ENCODE assay signal across 22 cellular contexts in the genomic region with DNA sequence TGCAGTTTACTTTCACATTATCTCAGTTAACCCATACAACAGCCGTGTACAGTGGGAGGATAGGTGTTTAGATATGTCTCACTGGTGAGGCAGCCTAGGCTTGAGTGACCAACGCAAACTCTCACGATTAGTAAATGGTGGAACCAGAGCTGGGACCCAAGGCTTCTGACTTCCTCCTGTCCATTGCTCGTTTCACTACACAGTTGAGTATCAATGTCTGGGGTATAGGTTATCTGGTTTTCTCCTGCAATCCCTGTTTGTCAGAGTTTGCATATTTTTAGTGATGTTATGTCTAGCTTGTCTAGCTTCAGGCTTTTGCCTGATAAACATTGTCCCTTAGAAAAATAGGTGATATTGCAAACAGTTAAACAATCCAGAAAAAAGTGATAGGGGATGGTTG.
A peak's percentile ranks its signal among the peaks of the same experiment; 100 is the strongest.
DNase-seq lines count a peak whose midpoint lies in the region; ATAC-seq and TF ChIP-seq lines count a peak whose summit lies in the region.
"Had no signal": no experiment of that assay in that cellular context is flagged by ENCODE, and none has a peak within 500 bp of the region (broad histone marks: within the 10 kb centered on the region; RNA-seq: fewer than 3 reads in every experiment).

No MANE protein-coding gene starts in this region.

- CTCF ChIA-PET in activated CD8-positive, alpha-beta memory T cell treated with anti-CD3 and anti-CD28 coated beads, Interleukin-2, amount 10 ng/mL, durations not matched to agents 7 days and 5 days (lab: Charles Lee), result interaction anchor here (0.6 to 1.8 kb wide), 2 partner anchors 148 to 322 kb away, joined by 3 to 7 read pairs; no protein-coding TSS in a partner anchor

- TF ChIP-seq CTCF in brain microvascular endothelial cell (IDR thresholded peaks at IDR 0.05; ENCODE audit: low read depth, low read length, missing control alignments), result no peak
- no peak for TF ChIP-seq CTCF in colonic mucosa (IDR thresholded peaks at IDR 0.05)

- H3K27ac ChIP-seq in brain microvascular endothelial cell (peak overlapping the region; percentile 13), colonic mucosa (no peak overlapping the region)
- H3K27ac ChIP-seq: 22Rv1; BLaER1 treated with 17β-estradiol and CSF1 and Interleukin-3, amounts not matched to agents 10 nM and 100 nM; SJSA1 had no signal

- H3K4me3 ChIP-seq in brain microvascular endothelial cell (ENCODE audit: low read depth, low read length) (no peak overlapping the region), colonic mucosa (no peak overlapping the region)
- H3K4me3 ChIP-seq: BLaER1 treated with 17β-estradiol and CSF1 and Interleukin-3, amounts not matched to agents 10 nM and 100 nM; SJSA1 had no signal

- H3K36me3 Mint-ChIP-seq in activated CD8-positive, alpha-beta memory T cell treated with anti-CD3 and anti-CD28 coated beads, Interleukin-2, amount 10 ng/mL, durations not matched to agents 7 days and 5 days, result peaks cover 36% of the 10 kb centered on the region

- DNase-seq in activated CD8-positive, alpha-beta memory T cell treated with anti-CD3 and anti-CD28 coated beads, Interleukin-2, amount 10 ng/mL, durations not matched to agents 7 days and 5 days, result no peak
- no peak for DNase-seq in activated CD8-positive, alpha-beta memory T cell treated with anti-CD3 and anti-CD28 coated beads, Interleukin-2, amount 50 U/mL, for 4 hours
- no peak for DNase-seq in brain microvascular endothelial cell
- DNase-seq in NCI-H345 treated with DMSO at 0.1 percent for 48 hours (lab: John Stamatoyannopoulos, UW; ENCODE audit: unreplicated experiment), result no peak
- no peak for DNase-seq in NCI-H526 (lab: John Stamatoyannopoulos, UW)
- no peak for DNase-seq in GOT3 (lab: John Stamatoyannopoulos, UW)
- DNase-seq in colonic mucosa, result no peak
- DNase-seq: ACHN; CD4-positive, alpha-beta memory T cell; DND-41; MV-4-11; NCI-H1105 treated with DMSO at 0.1 percent for 48 hours; NCI-H2029 treated with DMSO at 0.1 percent for 48 hours; NCI-H2171; NCI-H345; NCI-H524 treated with DMSO at 0.1 percent for 48 hours had no signal

- H3K27me3 Mint-ChIP-seq in activated CD8-positive, alpha-beta memory T cell treated with anti-CD3 and anti-CD28 coated beads, Interleukin-2, amount 10 ng/mL, durations not matched to agents 7 days and 5 days, result no peaks in the 10 kb centered on the region
- H3K27me3 Mint-ChIP-seq: CD4-positive, alpha-beta memory T cell had no signal

- no peak for ATAC-seq in activated CD8-positive, alpha-beta memory T cell treated with anti-CD3 and anti-CD28 coated beads, Interleukin-2, amount 10 ng/mL, durations not matched to agents 7 days and 5 days
- peak; percentile 59 for ATAC-seq in HG02852 (IDR thresholded peaks at IDR 0.05; ENCODE audit: unreplicated experiment)
- ATAC-seq: Right ventricle myocardium inferior had no signal

- no peaks in the 10 kb centered on the region for H3K27me3 ChIP-seq in brain microvascular endothelial cell (replicated peaks)
- H3K27me3 ChIP-seq in colonic mucosa, result no peaks in the 10 kb centered on the region
- H3K27me3 ChIP-seq: BLaER1 treated with 17β-estradiol and CSF1 and Interleukin-3, amounts not matched to agents 10 nM and 100 nM; SJSA1 had no signal

- peak overlapping the region; percentile 27 for H3K27ac Mint-ChIP-seq in activated CD8-positive, alpha-beta memory T cell treated with anti-CD3 and anti-CD28 coated beads, Interleukin-2, amount 10 ng/mL, durations not matched to agents 7 days and 5 days
- H3K27ac Mint-ChIP-seq: CD4-positive, alpha-beta memory T cell; T-helper 1 cell treated with Interleukin-12 subunit alpha and Interleukin-12 subunit beta and Interleukin-4 antibody, amounts not matched to agents 30 μg/mL and 1 μg/mL, for 36 hours had no signal

- in situ Hi-C loops in brain microvascular endothelial cell (cut with HindIII; ENCODE audit: low pct_ligation_motif_present, low sequenced_read_pairs), result no loop called here

- no peaks in the 10 kb centered on the region for H3K4me1 ChIP-seq in colonic mucosa
- H3K4me1 ChIP-seq: SJSA1 had no signal

- H3K36me3 ChIP-seq in brain microvascular endothelial cell (replicated peaks) (peaks cover 48% of the 10 kb centered on the region), colonic mucosa (no peaks in the 10 kb centered on the region)

- H3K9me3 Mint-ChIP-seq in activated CD8-positive, alpha-beta memory T cell treated with anti-CD3 and anti-CD28 coated beads, Interleukin-2, amount 10 ng/mL, durations not matched to agents 7 days and 5 days (ENCODE audit: low read depth), result no peaks in the 10 kb centered on the region
- H3K9me3 Mint-ChIP-seq: CD4-positive, alpha-beta memory T cell; T-helper 1 cell treated with Interleukin-12 subunit alpha and Interleukin-12 subunit beta and Interleukin-4 antibody, amounts not matched to agents 30 μg/mL and 1 μg/mL, for 36 hours had no signal

- no peak overlapping the region for H3K4me3 Mint-ChIP-seq in activated CD8-positive, alpha-beta memory T cell treated with anti-CD3 and anti-CD28 coated beads, Interleukin-2, amount 10 ng/mL, durations not matched to agents 7 days and 5 days
- H3K4me3 Mint-ChIP-seq: CD4-positive, alpha-beta memory T cell; T-helper 1 cell treated with Interleukin-12 subunit alpha and Interleukin-12 subunit beta and Interleukin-4 antibody, amounts not matched to agents 30 μg/mL and 1 μg/mL, for 36 hours had no signal

- no peak overlapping the region for H3K9ac ChIP-seq in colonic mucosa (ENCODE audit: low read depth in 2 of 2, low read length in 2 of 2)
- H3K9ac ChIP-seq: BLaER1 treated with 17β-estradiol and CSF1 and Interleukin-3, amounts not matched to agents 10 nM and 100 nM had no signal

- H3K4me1 Mint-ChIP-seq in activated CD8-positive, alpha-beta memory T cell treated with anti-CD3 and anti-CD28 coated beads, Interleukin-2, amount 10 ng/mL, durations not matched to agents 7 days and 5 days, result peaks cover 2% of the 10 kb centered on the region

- intact Hi-C loops in colonic mucosa (cut with DNase I), result no loop called here

- no peaks in the 10 kb centered on the region for H3K9me3 ChIP-seq in colonic mucosa
- H3K9me3 ChIP-seq: BLaER1 treated with 17β-estradiol and CSF1 and Interleukin-3, amounts not matched to agents 10 nM and 100 nM; SJSA1 had no signal
